In genomic region chr10:129236411-129236810, GRCh38 we compare ENCODE assay signal across 8 cellular contexts.
"Had no signal": no experiment of that assay in that cellular context is flagged by ENCODE, and none has a peak within 500 bp of the region (broad histone marks: within the 10 kb centered on the region; RNA-seq: fewer than 3 reads in every experiment).

No MANE protein-coding gene starts in this region.

- H3K4me3 Mint-ChIP-seq: HFFc6, IgD-negative memory B cell had no signal

- H3K9me3 ChIP-seq: HAP-1 had no signal

- DNase-seq: GM23248, GOT3, H7, HFFc6, KBM-7 had no signal

- H2AFZ ChIP-seq: GM23248 had no signal

- H3K27ac ChIP-seq: GM23248, HL-60 had no signal

- H3K4me3 ChIP-seq: GM23248, HAP-1 had no signal

- H3K36me3 ChIP-seq: HAP-1 had no signal

- H3K27me3 Mint-ChIP-seq: IgD-negative memory B cell had no signal

- H3K27ac Mint-ChIP-seq: HFFc6, IgD-negative memory B cell had no signal

- H3K4me1 ChIP-seq: HAP-1 had no signal

- H3K9ac ChIP-seq: GM23248 had no signal
